Comparison of ENCODE assay signal across 2 cellular contexts in the genomic region with DNA sequence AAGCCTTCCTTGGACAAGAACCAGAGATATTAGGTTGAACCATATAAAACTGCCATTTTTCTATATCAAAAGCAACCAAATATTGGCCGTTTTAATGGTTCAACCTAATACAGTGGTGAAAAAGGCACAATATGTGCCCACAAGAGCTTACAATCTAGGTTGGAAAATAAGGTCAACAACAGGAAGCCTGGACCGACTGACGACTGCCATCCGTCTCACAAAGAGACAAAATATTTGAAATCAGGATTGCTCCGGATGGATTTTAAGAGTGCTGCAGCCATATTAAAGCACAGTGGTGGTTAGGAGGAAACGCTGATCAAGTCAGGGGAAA.
TF ChIP-seq lines count a peak whose summit lies in the region.

No MANE protein-coding gene starts in this region.

TF ChIP-seq in GM23338, 12 proteins besides CTCF, POLR2A, EP300 and RAD21 (continues in another document):
- no peak for TF ChIP-seq EZH2phosphoT487 (IDR thresholded peaks at IDR 0.05; ENCODE audit: unreplicated experiment)
- TF ChIP-seq CREB1 (CRISPR knock-in tag; IDR thresholded peaks at IDR 0.05; ENCODE audit: low read depth), result no peak
- TF ChIP-seq REST (IDR thresholded peaks at IDR 0.05; ENCODE audit: unreplicated experiment), result no peak
- no peak for TF ChIP-seq ZNF331 (CRISPR knock-in tag; IDR thresholded peaks at IDR 0.05; ENCODE audit: low read depth)
- TF ChIP-seq, protein P1, sequence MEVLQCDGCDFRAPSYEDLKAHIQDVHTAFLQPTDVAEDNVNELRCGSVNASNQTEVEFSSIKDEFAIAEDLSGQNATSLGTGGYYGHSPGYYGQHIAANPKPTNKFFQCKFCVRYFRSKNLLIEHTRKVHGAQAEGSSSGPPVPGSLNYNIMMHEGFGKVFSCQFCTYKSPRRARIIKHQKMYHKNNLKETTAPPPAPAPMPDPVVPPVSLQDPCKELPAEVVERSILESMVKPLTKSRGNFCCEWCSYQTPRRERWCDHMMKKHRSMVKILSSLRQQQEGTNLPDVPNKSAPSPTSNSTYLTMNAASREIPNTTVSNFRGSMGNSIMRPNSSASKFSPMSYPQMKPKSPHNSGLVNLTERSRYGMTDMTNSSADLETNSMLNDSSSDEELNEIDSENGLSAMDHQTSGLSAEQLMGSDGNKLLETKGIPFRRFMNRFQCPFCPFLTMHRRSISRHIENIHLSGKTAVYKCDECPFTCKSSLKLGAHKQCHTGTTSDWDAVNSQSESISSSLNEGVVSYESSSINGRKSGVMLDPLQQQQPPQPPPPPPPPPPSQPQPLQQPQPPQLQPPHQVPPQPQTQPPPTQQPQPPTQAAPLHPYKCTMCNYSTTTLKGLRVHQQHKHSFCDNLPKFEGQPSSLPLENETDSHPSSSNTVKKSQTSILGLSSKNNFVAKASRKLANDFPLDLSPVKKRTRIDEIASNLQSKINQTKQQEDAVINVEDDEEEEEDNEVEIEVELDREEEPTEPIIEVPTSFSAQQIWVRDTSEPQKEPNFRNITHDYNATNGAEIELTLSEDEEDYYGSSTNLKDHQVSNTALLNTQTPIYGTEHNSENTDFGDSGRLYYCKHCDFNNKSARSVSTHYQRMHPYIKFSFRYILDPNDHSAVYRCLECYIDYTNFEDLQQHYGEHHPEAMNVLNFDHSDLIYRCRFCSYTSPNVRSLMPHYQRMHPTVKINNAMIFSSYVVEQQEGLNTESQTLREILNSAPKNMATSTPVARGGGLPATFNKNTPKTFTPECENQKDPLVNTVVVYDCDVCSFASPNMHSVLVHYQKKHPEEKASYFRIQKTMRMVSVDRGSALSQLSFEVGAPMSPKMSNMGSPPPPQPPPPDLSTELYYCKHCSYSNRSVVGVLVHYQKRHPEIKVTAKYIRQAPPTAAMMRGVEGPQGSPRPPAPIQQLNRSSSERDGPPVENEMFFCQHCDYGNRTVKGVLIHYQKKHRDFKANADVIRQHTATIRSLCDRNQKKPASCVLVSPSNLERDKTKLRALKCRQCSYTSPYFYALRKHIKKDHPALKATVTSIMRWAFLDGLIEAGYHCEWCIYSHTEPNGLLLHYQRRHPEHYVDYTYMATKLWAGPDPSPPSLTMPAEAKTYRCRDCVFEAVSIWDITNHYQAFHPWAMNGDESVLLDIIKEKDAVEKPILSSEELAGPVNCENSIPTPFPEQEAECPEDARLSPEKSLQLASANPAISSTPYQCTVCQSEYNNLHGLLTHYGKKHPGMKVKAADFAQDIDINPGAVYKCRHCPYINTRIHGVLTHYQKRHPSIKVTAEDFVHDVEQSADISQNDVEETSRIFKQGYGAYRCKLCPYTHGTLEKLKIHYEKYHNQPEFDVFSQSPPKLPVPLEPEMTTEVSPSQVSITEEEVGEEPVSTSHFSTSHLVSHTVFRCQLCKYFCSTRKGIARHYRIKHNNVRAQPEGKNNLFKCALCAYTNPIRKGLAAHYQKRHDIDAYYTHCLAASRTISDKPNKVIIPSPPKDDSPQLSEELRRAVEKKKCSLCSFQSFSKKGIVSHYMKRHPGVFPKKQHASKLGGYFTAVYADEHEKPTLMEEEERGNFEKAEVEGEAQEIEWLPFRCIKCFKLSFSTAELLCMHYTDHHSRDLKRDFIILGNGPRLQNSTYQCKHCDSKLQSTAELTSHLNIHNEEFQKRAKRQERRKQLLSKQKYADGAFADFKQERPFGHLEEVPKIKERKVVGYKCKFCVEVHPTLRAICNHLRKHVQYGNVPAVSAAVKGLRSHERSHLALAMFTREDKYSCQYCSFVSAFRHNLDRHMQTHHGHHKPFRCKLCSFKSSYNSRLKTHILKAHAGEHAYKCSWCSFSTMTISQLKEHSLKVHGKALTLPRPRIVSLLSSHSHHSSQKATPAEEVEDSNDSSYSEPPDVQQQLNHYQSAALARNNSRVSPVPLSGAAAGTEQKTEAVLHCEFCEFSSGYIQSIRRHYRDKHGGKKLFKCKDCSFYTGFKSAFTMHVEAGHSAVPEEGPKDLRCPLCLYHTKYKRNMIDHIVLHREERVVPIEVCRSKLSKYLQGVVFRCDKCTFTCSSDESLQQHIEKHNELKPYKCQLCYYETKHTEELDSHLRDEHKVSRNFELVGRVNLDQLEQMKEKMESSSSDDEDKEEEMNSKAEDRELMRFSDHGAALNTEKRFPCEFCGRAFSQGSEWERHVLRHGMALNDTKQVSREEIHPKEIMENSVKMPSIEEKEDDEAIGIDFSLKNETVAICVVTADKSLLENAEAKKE (CRISPR knock-in tag; IDR thresholded peaks at IDR 0.05), result no peak
- no peak for TF ChIP-seq EZH2 (IDR thresholded peaks at IDR 0.05; ENCODE audit: low read depth, unreplicated experiment)
- no peak for TF ChIP-seq POLR2AphosphoS5 (IDR thresholded peaks at IDR 0.05; ENCODE audit: low read depth)
- no peak for TF ChIP-seq NANOG (IDR thresholded peaks at IDR 0.05; ENCODE audit: borderline replicate concordance)
- TF ChIP-seq ZNF114 (CRISPR knock-in tag; IDR thresholded peaks at IDR 0.05), result no peak
- TF ChIP-seq, protein P2, sequence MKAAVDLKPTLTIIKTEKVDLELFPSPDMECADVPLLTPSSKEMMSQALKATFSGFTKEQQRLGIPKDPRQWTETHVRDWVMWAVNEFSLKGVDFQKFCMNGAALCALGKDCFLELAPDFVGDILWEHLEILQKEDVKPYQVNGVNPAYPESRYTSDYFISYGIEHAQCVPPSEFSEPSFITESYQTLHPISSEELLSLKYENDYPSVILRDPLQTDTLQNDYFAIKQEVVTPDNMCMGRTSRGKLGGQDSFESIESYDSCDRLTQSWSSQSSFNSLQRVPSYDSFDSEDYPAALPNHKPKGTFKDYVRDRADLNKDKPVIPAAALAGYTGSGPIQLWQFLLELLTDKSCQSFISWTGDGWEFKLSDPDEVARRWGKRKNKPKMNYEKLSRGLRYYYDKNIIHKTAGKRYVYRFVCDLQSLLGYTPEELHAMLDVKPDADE (IDR thresholded peaks at IDR 0.05), result no peak
- TF ChIP-seq STAT1 (IDR thresholded peaks at IDR 0.05; ENCODE audit: unreplicated experiment), result no peak

TF ChIP-seq in GM12878, 131 proteins besides CTCF, POLR2A, EP300 and RAD21:
- TF ChIP-seq SMAD5 (IDR thresholded peaks at IDR 0.05; ENCODE audit: low read depth) (no peak), GATAD2B (conservative IDR thresholded peaks at IDR 0.05; ENCODE audit: low read depth) (no peak), NR2C2 (IDR thresholded peaks at IDR 0.05; ENCODE audit: borderline replicate concordance, control insufficient read depth, insufficient read length, low read depth) (no peak), ZBTB11 (CRISPR knock-in tag; IDR thresholded peaks at IDR 0.05) (no peak), E2F4 (IDR thresholded peaks at IDR 0.05; ENCODE audit: low read depth, low read length) (no peak), SRF (IDR thresholded peaks at IDR 0.05; ENCODE audit: low read depth in 2 of 2, low read length in 2 of 2) (no peak), BCL3 (IDR thresholded peaks at IDR 0.05; ENCODE audit: borderline replicate concordance, insufficient read depth, low read depth, low read length, poor library complexity, severe bottlenecking) (no peak), YBX1 (IDR thresholded peaks at IDR 0.05) (no peak)
- TF ChIP-seq, protein P3, sequence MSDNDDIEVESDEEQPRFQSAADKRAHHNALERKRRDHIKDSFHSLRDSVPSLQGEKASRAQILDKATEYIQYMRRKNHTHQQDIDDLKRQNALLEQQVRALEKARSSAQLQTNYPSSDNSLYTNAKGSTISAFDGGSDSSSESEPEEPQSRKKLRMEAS (IDR thresholded peaks at IDR 0.05; ENCODE audit: low read depth, low read length), result no peak
- TF ChIP-seq, protein P4, sequence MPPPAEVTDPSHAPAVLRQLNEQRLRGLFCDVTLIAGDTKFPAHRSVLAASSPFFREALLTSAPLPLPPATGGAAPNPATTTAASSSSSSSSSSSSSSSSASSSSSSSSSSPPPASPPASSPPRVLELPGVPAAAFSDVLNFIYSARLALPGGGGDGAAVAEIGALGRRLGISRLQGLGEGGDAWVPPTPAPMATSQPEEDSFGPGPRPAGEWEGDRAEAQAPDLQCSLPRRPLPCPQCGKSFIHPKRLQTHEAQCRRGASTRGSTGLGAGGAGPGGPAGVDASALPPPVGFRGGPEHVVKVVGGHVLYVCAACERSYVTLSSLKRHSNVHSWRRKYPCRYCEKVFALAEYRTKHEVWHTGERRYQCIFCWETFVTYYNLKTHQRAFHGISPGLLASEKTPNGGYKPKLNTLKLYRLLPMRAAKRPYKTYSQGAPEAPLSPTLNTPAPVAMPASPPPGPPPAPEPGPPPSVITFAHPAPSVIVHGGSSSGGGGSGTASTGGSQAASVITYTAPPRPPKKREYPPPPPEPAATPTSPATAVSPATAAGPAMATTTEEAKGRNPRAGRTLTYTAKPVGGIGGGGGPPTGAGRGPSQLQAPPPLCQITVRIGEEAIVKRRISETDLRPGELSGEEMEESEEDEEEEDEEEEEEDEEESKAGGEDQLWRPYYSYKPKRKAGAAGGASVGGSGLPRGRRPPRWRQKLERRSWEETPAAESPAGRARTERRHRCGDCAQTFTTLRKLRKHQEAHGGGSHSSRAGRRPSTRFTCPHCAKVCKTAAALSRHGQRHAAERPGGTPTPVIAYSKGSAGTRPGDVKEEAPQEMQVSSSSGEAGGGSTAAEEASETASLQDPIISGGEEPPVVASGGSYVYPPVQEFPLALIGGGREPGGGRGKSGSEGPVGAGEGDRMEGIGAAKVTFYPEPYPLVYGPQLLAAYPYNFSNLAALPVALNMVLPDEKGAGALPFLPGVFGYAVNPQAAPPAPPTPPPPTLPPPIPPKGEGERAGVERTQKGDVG (CRISPR knock-in tag; IDR thresholded peaks at IDR 0.05), result no peak
